Comparison of ENCODE assay signal across 9 cellular contexts in genomic region chr6:79671605-79672266, GRCh38. TPM values are rescaled to one million over a fixed set of nuclear protein-coding genes. Genes with fewer than 3 reads are reported as not detected.
DNase-seq lines count a peak whose midpoint lies in the region; ATAC-seq and TF ChIP-seq lines count a peak whose summit lies in the region.
"Had no signal": no experiment of that assay in that cellular context is flagged by ENCODE, and none has a peak within 500 bp of the region (broad histone marks: within the 10 kb centered on the region; RNA-seq: fewer than 3 reads in every experiment).

No MANE protein-coding gene starts in this region.

- 12 to 28% methylated on average over 4 of the region's 4 CpGs for WGBS in upper lobe of left lung, 2 donors

- intact Hi-C loops in colonic mucosa (cut with DNase I), result loop anchor here (5.0 kb wide), 2 partner anchors 39 to 99 kb away; partner anchors contain the start of gene SH3BGRL2
- intact Hi-C loops in naive thymus-derived CD4-positive, alpha-beta T cell (cut with micrococcal nuclease), result loop anchor here (1.0 to 5.0 kb wide), 11 partner anchors 25 to 804 kb away; partner anchors contain the start of genes PHIP (in 2 of the 2), BCKDHB (in 1 of the 2), HMGN3 (in 1 of the 2) and IRAK1BP1 (in 1 of the 2)
- intact Hi-C loops in ascending aorta (cut with DNase I), result no loop called here

- H3K36me3 ChIP-seq in colonic mucosa (peaks cover 6% of the 10 kb centered on the region), upper lobe of left lung (peaks cover 0 to 10% (median 0%) of the 10 kb centered on the region in 4 donors), ascending aorta (peaks cover 0 to 7% of the 10 kb centered on the region in 2 donors)
- H3K36me3 ChIP-seq in naive thymus-derived CD4-positive, alpha-beta T cell (ENCODE audit: control insufficient read depth in 2 of 3, insufficient read depth in 3 of 3, low read length in 3 of 3), result no peaks in the 10 kb centered on the region

- H3K27me3 Mint-ChIP-seq in naive thymus-derived CD4-positive, alpha-beta T cell, result no peaks in the 10 kb centered on the region
- H3K27me3 Mint-ChIP-seq: IgD-negative memory B cell had no signal

- H3K27ac ChIP-seq in colonic mucosa (peak overlapping the region; percentile 77), upper lobe of left lung (peak overlapping the region; percentile 70 to 79 (median 76)), ascending aorta (no peak overlapping the region)
- peak overlapping the region; percentile 46 for H3K27ac ChIP-seq in naive thymus-derived CD4-positive, alpha-beta T cell (ENCODE audit: low read depth, low read length)

- peak overlapping the region in 9 of 10 donors; percentile 27 to 65 (median 47) for H3K4me3 Mint-ChIP-seq in naive thymus-derived CD4-positive, alpha-beta T cell

- CTCF ChIA-PET in naive thymus-derived CD4-positive, alpha-beta T cell (lab: Charles Lee), result interaction anchor here (0.7 to 3.4 kb wide), 11 partner anchors 15 to 136 kb away, joined by 3 to 21 read pairs (median 4); partner anchors contain the start of gene SH3BGRL2

- peaks cover 17 to 61% (median 51%) of the 10 kb centered on the region in 7 donors for H3K4me1 Mint-ChIP-seq in naive thymus-derived CD4-positive, alpha-beta T cell

- H3K4me3 ChIP-seq in LNCaP clone FGC (ENCODE audit: low read depth, low read length) (no peak overlapping the region), colonic mucosa (no peak overlapping the region), upper lobe of left lung (no peak overlapping the region), ascending aorta (no peak overlapping the region)
- no peak overlapping the region for H3K4me3 ChIP-seq in naive thymus-derived CD4-positive, alpha-beta T cell (ENCODE audit: low read length)

- peak; percentile 79 for ATAC-seq in naive thymus-derived CD4-positive, alpha-beta T cell
- ATAC-seq in upper lobe of left lung (ENCODE audit: low FRiP score in 2 of 2), result peak; percentile 57 to 83

- H3K27me3 ChIP-seq in colonic mucosa (no peaks in the 10 kb centered on the region), upper lobe of left lung (no peaks in the 10 kb centered on the region), ascending aorta (no peaks in the 10 kb centered on the region)
- no peaks in the 10 kb centered on the region for H3K27me3 ChIP-seq in naive thymus-derived CD4-positive, alpha-beta T cell (ENCODE audit: control insufficient read depth in 2 of 2, insufficient read depth in 2 of 2, low read length in 2 of 2)

- H3K9me3 ChIP-seq in colonic mucosa (no peaks in the 10 kb centered on the region), upper lobe of left lung (no peaks in the 10 kb centered on the region), ascending aorta (no peaks in the 10 kb centered on the region)
- no peaks in the 10 kb centered on the region for H3K9me3 ChIP-seq in naive thymus-derived CD4-positive, alpha-beta T cell (ENCODE audit: control insufficient read depth in 2 of 3, low read length in 3 of 3)

- peaks cover 0 to 5% (median 0%) of the 10 kb centered on the region in 5 donors for H3K36me3 Mint-ChIP-seq in naive thymus-derived CD4-positive, alpha-beta T cell
- H3K36me3 Mint-ChIP-seq: IgD-negative memory B cell had no signal

- no peak for TF ChIP-seq CTCF in LNCaP clone FGC (IDR thresholded peaks at IDR 0.05; ENCODE audit: control insufficient read depth, extremely low read depth, insufficient read depth)
- no peak for TF ChIP-seq CTCF in colonic mucosa (IDR thresholded peaks at IDR 0.05)
- no peak for TF ChIP-seq CTCF in upper lobe of left lung (IDR thresholded peaks at IDR 0.05)
- TF ChIP-seq CTCF in ascending aorta (IDR thresholded peaks at IDR 0.05), result no peak

- POLR2A ChIA-PET in naive thymus-derived CD4-positive, alpha-beta T cell (lab: Charles Lee), result interaction anchor here (0.5 to 1.7 kb wide), 7 partner anchors 12 to 594 kb away, joined by 3 to 5 read pairs (median 3); partner anchors contain the start of genes PHIP and SH3BGRL2

- H3K4me1 ChIP-seq in colonic mucosa (no peaks in the 10 kb centered on the region), upper lobe of left lung (peaks cover 19 to 32% (median 27%) of the 10 kb centered on the region in 4 donors), ascending aorta (peaks cover 0 to 3% of the 10 kb centered on the region in 2 donors)
- peaks cover 0 to 40% of the 10 kb centered on the region in 2 donors for H3K4me1 ChIP-seq in naive thymus-derived CD4-positive, alpha-beta T cell (ENCODE audit: control insufficient read depth in 2 of 2, insufficient read depth in 2 of 2, low read length in 2 of 2)

- peak overlapping the region in 1 of 2 donors; percentile 60 for H3K9ac ChIP-seq in colonic mucosa (ENCODE audit: low read depth in 2 of 2, low read length in 2 of 2)

- peak overlapping the region; percentile 26 to 89 (median 78) for H3K27ac Mint-ChIP-seq in naive thymus-derived CD4-positive, alpha-beta T cell

- DNase-seq in LNCaP clone FGC (ENCODE audit: low read depth), result peak; percentile 14
- peak; percentile 51 to 58 for DNase-seq in activated CD4-positive, alpha-beta T cell treated with anti-CD3 and anti-CD28 coated beads for 4 hours
- peak; percentile 90 for DNase-seq in colonic mucosa
- DNase-seq in naive thymus-derived CD4-positive, alpha-beta T cell, result peak in 8 of 9 donors; percentile 24 to 71 (median 50)
- DNase-seq in upper lobe of left lung, result peak in 1 of 2 donors; percentile 91
- DNase-seq in putamen (ENCODE audit: low spot score), result no peak
- DNase-seq in ascending aorta (ENCODE audit: low spot score in 2 of 2), result no peak
- DNase-seq in DMS 273 treated with DMSO at 0.1 percent for 48 hours (lab: John Stamatoyannopoulos, UW), result no peak

- TF ChIP-seq POLR2A in upper lobe of left lung (IDR thresholded peaks at IDR 0.05), result peak in 1 of 4 donors; percentile 22

- peak in 2 of 4 donors; percentile 79 to 89 for TF ChIP-seq EP300 in upper lobe of left lung (IDR thresholded peaks at IDR 0.05)

- peaks cover 0 to 16% (median 0%) of the 10 kb centered on the region in 11 donors for H3K9me3 Mint-ChIP-seq in naive thymus-derived CD4-positive, alpha-beta T cell

RNA-seq across cellular contexts. Expression of gene SH3BGRL2, which starts 40.6 kb away (rescaled TPM):
- total RNA-seq in colonic mucosa (100 to 1,000 TPM in 1 of 2 donors, 10 to 100 TPM in 1; 95.4 to 145 TPM), upper lobe of left lung (10 to 100 TPM; 23.6 to 65.8 (median 25.4) TPM), ascending aorta (73.0 TPM)
- total RNA-seq in naive thymus-derived CD4-positive, alpha-beta T cell, result 1 to 10 TPM in 3 of 5 experiments, under 1 TPM in 2; 0.17 to 2.9 (median 1.8) TPM
- polyA plus RNA-seq in naive thymus-derived CD4-positive, alpha-beta T cell, result under 1 TPM; 0.37 to 0.74 TPM

Comparison
In these comparisons a context has a peak if more than half of its experiments do, and no peak if none do; other contexts are left out.
1. DNase-seq: peak in LNCaP clone FGC (single experiment), activated CD4-positive, alpha-beta T cell treated with anti-CD3 and anti-CD28 coated beads for 4 hours (2 of 2), colonic mucosa (single experiment) and naive thymus-derived CD4-positive, alpha-beta T cell (8 of 9); none in putamen (single experiment), ascending aorta (0 of 2) and DMS 273 treated with DMSO at 0.1 percent for 48 hours (single experiment).
2. H3K27ac ChIP-seq: peak in colonic mucosa (single experiment), naive thymus-derived CD4-positive, alpha-beta T cell (single experiment) and upper lobe of left lung (4 of 4); none in ascending aorta (0 of 2).
3. RNA of gene SH3BGRL2, which starts 40.6 kb away (total RNA-seq): 95.4 to 145 TPM in colonic mucosa, 73.0 TPM in ascending aorta (single experiment) and 23.6 to 65.8 TPM in upper lobe of left lung; 0.17 to 2.9 TPM in naive thymus-derived CD4-positive, alpha-beta T cell; every median in the first group is over 4 times any median in the second.